ENCODE assay signal across 21 cellular contexts in the genomic region with DNA sequence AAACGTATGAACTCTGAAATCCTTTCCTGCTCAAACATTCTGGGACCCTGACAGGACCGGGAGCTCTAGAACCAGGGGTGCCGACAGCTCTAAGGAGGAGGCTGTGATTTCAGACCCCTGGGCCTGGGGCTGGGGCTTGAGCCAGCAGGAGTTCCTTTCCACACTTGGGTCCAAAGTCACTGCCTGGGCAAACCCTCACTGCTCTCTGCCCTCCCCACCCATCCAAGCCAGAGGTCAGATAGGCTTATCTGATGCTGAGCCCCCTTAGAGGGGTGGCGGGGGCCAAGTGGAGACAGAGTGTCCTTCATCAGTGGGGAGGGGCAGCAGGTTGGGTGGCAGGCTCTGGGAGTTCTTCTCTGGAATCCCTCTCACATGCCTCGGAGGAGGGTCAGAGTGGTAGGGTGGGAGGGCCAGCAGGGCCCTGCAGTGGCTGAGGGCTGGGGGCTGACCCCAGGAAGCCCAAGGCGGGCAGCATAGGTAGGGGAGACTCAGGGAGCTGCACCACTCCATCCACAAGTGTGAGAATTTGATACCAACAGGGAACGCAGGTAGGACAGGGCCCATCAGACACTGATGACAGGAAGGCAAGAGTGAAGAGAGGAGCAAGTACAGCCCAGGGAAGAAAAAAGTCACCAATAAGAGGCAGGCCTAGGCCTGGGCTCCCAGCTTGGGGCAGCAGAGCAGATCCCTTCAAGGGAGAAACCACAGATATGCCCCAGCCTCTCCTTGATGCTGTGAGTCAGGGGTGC.
DNase-seq lines count a peak whose midpoint lies in the region; ATAC-seq, FAIRE-seq and TF ChIP-seq lines count a peak whose summit lies in the region.
"Had no signal": no experiment of that assay in that cellular context is flagged by ENCODE, and none has a peak within 500 bp of the region (broad histone marks: within the 10 kb centered on the region; RNA-seq: fewer than 3 reads in every experiment).

No MANE protein-coding gene starts in this region.

- H4K20me1 ChIP-seq in K562 (replicated peaks; ENCODE audit: control insufficient read depth, insufficient read depth, low read length), result no peaks in the 10 kb centered on the region

- H3K9me1 ChIP-seq in K562 (ENCODE audit: control insufficient read depth, insufficient read depth, low read length), result no peaks in the 10 kb centered on the region

- H3K9me3 ChIP-seq in cardiac muscle cell (ENCODE audit: low read depth) (no peaks in the 10 kb centered on the region), K562 (replicated peaks; ENCODE audit: control insufficient read depth, insufficient read depth, low read depth, low read length) (0 out of 2 replicates have a peak, but pooled peaks cover 3% of the 10 kb centered on the region)
- H3K9me3 ChIP-seq: HAP-1, lower lobe of right lung had no signal

- TF ChIP-seq EP300 in K562 (IDR thresholded peaks at IDR 0.05; ENCODE audit: low read length), result no peak

- DNase-seq in cardiac muscle cell (ENCODE audit: low read depth in 1 of 2, low spot score in 1 of 2), result peak in 1 of 2 donors; percentile 87
- DNase-seq in Right ventricle myocardium superior, result no peak
- no peak for DNase-seq in K562 (ENCODE audit: extremely low read depth in 1 of 4, low spot score in 3 of 4)
- DNase-seq in kidney epithelial cell (ENCODE audit: low read depth), result peak; percentile 65
- DNase-seq in NCI-H226, result no peak
- DNase-seq in A172 (ENCODE audit: low spot score), result no peak
- no peak for DNase-seq in MV-4-11 (lab: John Stamatoyannopoulos, UW)
- DNase-seq: activated CD4-positive, CD25-positive, alpha-beta regulatory T cell; activated CD8-positive, alpha-beta memory T cell treated with anti-CD3 and anti-CD28 coated beads, Interleukin-2, amount 10 ng/mL, durations not matched to agents 7 days and 5 days; activated gamma-delta T cell; KG1; lower lobe of right lung; naive thymus-derived CD8-positive, alpha-beta T cell; NCI-H1694; NCI-H510A treated with DMSO at 0.1 percent for 48 hours; stimulated activated CD4-positive, alpha-beta T cell treated with anti-CD3 and anti-CD28 coated beads, Interleukin-2, amount 100 ng/mL, for 48 hours; stimulated activated CD8-positive, alpha-beta memory T cell treated with anti-CD3 and anti-CD28 coated beads, Interleukin-4, amount 100 ng/mL, for 48 hours had no signal

- BruUV-seq in K562 (replicated peaks; lab: Mats Ljungman, UMichigan), result no TSS peak

- in situ Hi-C loops in K562 (cut with MboI), result no loop called here

- POLR2A ChIA-PET in K562 (lab: Yijun Ruan, JAX), result interaction anchor here (0.6 to 1.8 kb wide), 3 partner anchors 10 to 25 kb away, joined by 3 to 5 read pairs (median 3); no protein-coding TSS in a partner anchor

- no peak for TF ChIP-seq POLR2A in K562 (conservative IDR thresholded peaks at IDR 0.05)

- H3K27ac ChIP-seq in cardiac muscle cell (peak overlapping the region; percentile 84), K562 (ENCODE audit: extremely low read depth, low read depth, low read length) (no peak overlapping the region)
- H3K27ac ChIP-seq: dorsolateral prefrontal cortex, lower lobe of right lung had no signal

- peak overlapping the region in 1 of 2 experiments; percentile 5; a peak in 1 of 4 replicates for H3K9ac ChIP-seq in K562 (ENCODE audit: insufficient read depth in 1 of 2, low read depth in 2 of 2, low read length in 2 of 2)

- no peaks in the 10 kb centered on the region for H3K79me2 ChIP-seq in K562 (ENCODE audit: control insufficient read depth, insufficient read depth, low read length)

- intact Hi-C loops in Right ventricle myocardium superior (cut with DNase I), result loop anchor here (5.0 to 10.0 kb wide), 2 partner anchors 71 to 231 kb away; a partner anchor contains a TSS
- intact Hi-C loops in K562 (cut with micrococcal nuclease), result loop anchor here (5.0 kb wide), 1 partner anchor 49 kb away; no protein-coding TSS in a partner anchor

- H3K4me1 ChIP-seq in cardiac muscle cell (ENCODE audit: low read depth) (peaks cover 61% of the 10 kb centered on the region), K562 (replicated peaks in 1 of 2; ENCODE audit: control insufficient read depth in 2 of 2, insufficient read depth in 2 of 2, low read length in 2 of 2) (peaks cover 15 to 20% of the 10 kb centered on the region in 2 experiments)
- H3K4me1 ChIP-seq: HAP-1 had no signal

- CTCF ChIA-PET in K562 (lab: Yijun Ruan, JAX; ENCODE audit: low intra/inter-chr PET ratio), result no interaction called here

- H3K4me3 ChIP-seq in cardiac muscle cell, result no peak overlapping the region
- H3K4me3 ChIP-seq in K562, result no peak overlapping the region
- no peak overlapping the region for H3K4me3 ChIP-seq in kidney epithelial cell (ENCODE audit: low read depth, low read length)
- H3K4me3 ChIP-seq: dorsolateral prefrontal cortex, HAP-1, lower lobe of right lung had no signal

- H2AFZ ChIP-seq in K562 (ENCODE audit: low read depth, low read length), result no peak overlapping the region

- WGBS in K562 (ENCODE audit: insufficient coverage, low coverage, missing lambda C conversion rate), result 70% methylated on average over 6 of the region's 7 CpGs

- no peaks in the 10 kb centered on the region for H3K27me3 ChIP-seq in cardiac muscle cell
- no peaks in the 10 kb centered on the region for H3K27me3 ChIP-seq in K562 (ENCODE audit: control insufficient read depth in 2 of 2, insufficient read depth in 2 of 2, low read length in 2 of 2)
- no peaks in the 10 kb centered on the region for H3K27me3 ChIP-seq in kidney epithelial cell (ENCODE audit: control insufficient read depth, insufficient read depth, low read length)

- no peak for FAIRE-seq in K562 (lab: Jason Lieb, UNC)
- FAIRE-seq: D721Med had no signal

- ATAC-seq in Right ventricle myocardium superior (ENCODE audit: poor library complexity) (no peak), K562 (peak; percentile 26; the same call in 2 of the 3 replicates), HG02840 (IDR thresholded peaks at IDR 0.05; ENCODE audit: low FRiP score, unreplicated experiment) (no peak)
- ATAC-seq: activated CD8-positive, alpha-beta memory T cell treated with anti-CD3 and anti-CD28 coated beads, Interleukin-2, amount 10 ng/mL, durations not matched to agents 7 days and 5 days; lower lobe of right lung; naive thymus-derived CD8-positive, alpha-beta T cell had no signal

- TF ChIP-seq RAD21 in K562 (CRISPR knock-in tag; conservative IDR thresholded peaks at IDR 0.05 in 1 of 2, IDR thresholded peaks at IDR 0.05 in 1 of 2), result no peak

- TF ChIP-seq CTCF in cardiac muscle cell (IDR thresholded peaks at IDR 0.05; ENCODE audit: low read depth, low read length) (no peak), K562 (IDR thresholded peaks at IDR 0.05 in 2 of 3, conservative IDR thresholded peaks at IDR 0.05 in 1 of 3; ENCODE audit: insufficient read depth in 2 of 3, low read depth in 1 of 3, low read length in 3 of 3) (no peak), kidney epithelial cell (IDR thresholded peaks at IDR 0.05; ENCODE audit: insufficient read depth, low read length, poor library complexity, severe bottlenecking) (no peak)

- H3K4me2 ChIP-seq in K562 (ENCODE audit: insufficient read depth, low read length), result no peak overlapping the region

- H3K36me3 ChIP-seq in cardiac muscle cell (no peaks in the 10 kb centered on the region), K562 (ENCODE audit: control insufficient read depth, insufficient read depth, low read length) (no peaks in the 10 kb centered on the region), kidney epithelial cell (ENCODE audit: control insufficient read depth, insufficient read depth, low read length) (no peaks in the 10 kb centered on the region)
- H3K36me3 ChIP-seq: HAP-1, lower lobe of right lung had no signal

TF ChIP-seq in K562, 482 proteins besides CTCF, POLR2A, EP300 and RAD21 (continues in another document):
- TF ChIP-seq GTF2A2 (tag; IDR thresholded peaks at IDR 0.05) (no peak), FIP1L1 (IDR thresholded peaks at IDR 0.05; ENCODE audit: low read depth, low read length, poor library complexity, severe bottlenecking) (no peak), NCOA2 (IDR thresholded peaks at IDR 0.05; ENCODE audit: partially characterized antibody in 2 of 2) (no peak), TCFL5 (CRISPR knock-in tag; conservative IDR thresholded peaks at IDR 0.05) (no peak)
- TF ChIP-seq, protein P1, sequence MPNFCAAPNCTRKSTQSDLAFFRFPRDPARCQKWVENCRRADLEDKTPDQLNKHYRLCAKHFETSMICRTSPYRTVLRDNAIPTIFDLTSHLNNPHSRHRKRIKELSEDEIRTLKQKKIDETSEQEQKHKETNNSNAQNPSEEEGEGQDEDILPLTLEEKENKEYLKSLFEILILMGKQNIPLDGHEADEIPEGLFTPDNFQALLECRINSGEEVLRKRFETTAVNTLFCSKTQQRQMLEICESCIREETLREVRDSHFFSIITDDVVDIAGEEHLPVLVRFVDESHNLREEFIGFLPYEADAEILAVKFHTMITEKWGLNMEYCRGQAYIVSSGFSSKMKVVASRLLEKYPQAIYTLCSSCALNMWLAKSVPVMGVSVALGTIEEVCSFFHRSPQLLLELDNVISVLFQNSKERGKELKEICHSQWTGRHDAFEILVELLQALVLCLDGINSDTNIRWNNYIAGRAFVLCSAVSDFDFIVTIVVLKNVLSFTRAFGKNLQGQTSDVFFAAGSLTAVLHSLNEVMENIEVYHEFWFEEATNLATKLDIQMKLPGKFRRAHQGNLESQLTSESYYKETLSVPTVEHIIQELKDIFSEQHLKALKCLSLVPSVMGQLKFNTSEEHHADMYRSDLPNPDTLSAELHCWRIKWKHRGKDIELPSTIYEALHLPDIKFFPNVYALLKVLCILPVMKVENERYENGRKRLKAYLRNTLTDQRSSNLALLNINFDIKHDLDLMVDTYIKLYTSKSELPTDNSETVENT (CRISPR knock-in tag; IDR thresholded peaks at IDR 0.05), result no peak
